Comparison of ENCODE assay signal across 11 cellular contexts in genomic region chr12:47407730-47408129, GRCh38.
DNase-seq lines count a peak whose midpoint lies in the region; ATAC-seq and TF ChIP-seq lines count a peak whose summit lies in the region.
"Had no signal": no experiment of that assay in that cellular context is flagged by ENCODE, and none has a peak within 500 bp of the region (broad histone marks: within the 10 kb centered on the region; RNA-seq: fewer than 3 reads in every experiment).

No MANE protein-coding gene starts in this region.

- peaks cover 19 to 24% of the 10 kb centered on the region in 2 donors for H3K9me3 Mint-ChIP-seq in activated naive CD4-positive, alpha-beta T cell treated with anti-CD3 and anti-CD28 coated beads, Interleukin-2, amount 50 U/mL, for 72 hours
- no peaks in the 10 kb centered on the region for H3K9me3 Mint-ChIP-seq in activated CD8-positive, alpha-beta T cell treated with anti-CD3 and anti-CD28 coated beads, Interleukin-2, amount 10 ng/mL, durations not matched to agents 7 days and 5 days (ENCODE audit: insufficient read depth)
- H3K9me3 Mint-ChIP-seq in effector memory CD8-positive, alpha-beta T cell: no peaks in the 10 kb centered on the region
- H3K9me3 Mint-ChIP-seq: activated T-cell treated with anti-CD3 and anti-CD28 coated beads, Interleukin-2, amount 50 U/mL, for 4 hours had no signal

- ATAC-seq in activated naive CD4-positive, alpha-beta T cell treated with anti-CD3 and anti-CD28 coated beads, Interleukin-2, amount 50 U/mL, for 72 hours: no peak
- ATAC-seq in HG03139 (IDR thresholded peaks at IDR 0.05; ENCODE audit: unreplicated experiment): peak; percentile 10
- no peak for ATAC-seq in activated CD8-positive, alpha-beta T cell treated with anti-CD3 and anti-CD28 coated beads, Interleukin-2, amount 10 ng/mL, durations not matched to agents 7 days and 5 days
- ATAC-seq in upper lobe of left lung (ENCODE audit: low FRiP score in 2 of 2): peak in 1 of 2 donors; percentile 52
- no peak for ATAC-seq in HG03439 (IDR thresholded peaks at IDR 0.05; ENCODE audit: unreplicated experiment)
- no peak for ATAC-seq in effector memory CD8-positive, alpha-beta T cell (replicated peaks)

- intact Hi-C loops in dorsolateral prefrontal cortex (cut with DNase I): no loop called here

- peaks cover 27 to 28% of the 10 kb centered on the region in 2 donors for H3K36me3 Mint-ChIP-seq in activated naive CD4-positive, alpha-beta T cell treated with anti-CD3 and anti-CD28 coated beads, Interleukin-2, amount 50 U/mL, for 72 hours
- peaks cover 3% of the 10 kb centered on the region for H3K36me3 Mint-ChIP-seq in activated CD8-positive, alpha-beta T cell treated with anti-CD3 and anti-CD28 coated beads, Interleukin-2, amount 10 ng/mL, durations not matched to agents 7 days and 5 days (ENCODE audit: low read depth)
- no peaks in the 10 kb centered on the region for H3K36me3 Mint-ChIP-seq in effector memory CD8-positive, alpha-beta T cell (ENCODE audit: insufficient read depth)

- no peaks in the 10 kb centered on the region for H3K9me3 ChIP-seq in upper lobe of left lung

- no peaks in the 10 kb centered on the region for H3K27me3 Mint-ChIP-seq in activated CD8-positive, alpha-beta T cell treated with anti-CD3 and anti-CD28 coated beads, Interleukin-2, amount 10 ng/mL, durations not matched to agents 7 days and 5 days (ENCODE audit: low read depth)
- no peaks in the 10 kb centered on the region for H3K27me3 Mint-ChIP-seq in effector memory CD8-positive, alpha-beta T cell

- no peaks in the 10 kb centered on the region for H3K36me3 ChIP-seq in upper lobe of left lung

- H3K4me1 Mint-ChIP-seq in activated CD8-positive, alpha-beta T cell treated with anti-CD3 and anti-CD28 coated beads, Interleukin-2, amount 10 ng/mL, durations not matched to agents 7 days and 5 days (ENCODE audit: low read depth): peaks cover 51% of the 10 kb centered on the region
- peaks cover 8% of the 10 kb centered on the region in 2 donors for H3K4me1 Mint-ChIP-seq in effector memory CD8-positive, alpha-beta T cell (ENCODE audit: low read depth in 2 of 2)

- no peak for TF ChIP-seq EP300 in upper lobe of left lung (IDR thresholded peaks at IDR 0.05)

- POLR2A ChIA-PET in activated CD8-positive, alpha-beta T cell treated with anti-CD3 and anti-CD28 coated beads, Interleukin-2, amount 10 ng/mL, durations not matched to agents 7 days and 5 days (lab: Charles Lee): interaction anchor here (1.0 kb wide), 1 partner anchor 198 kb away, joined by 3 read pairs; no protein-coding TSS in a partner anchor

- CTCF ChIA-PET in activated CD8-positive, alpha-beta T cell treated with anti-CD3 and anti-CD28 coated beads, Interleukin-2, amount 10 ng/mL, durations not matched to agents 7 days and 5 days (lab: Charles Lee): interaction anchor here (1.0 to 3.2 kb wide), 12 partner anchors 10 to 375 kb away, joined by 3 to 20 read pairs (median 4); no protein-coding TSS in a partner anchor

- H3K27ac ChIP-seq in upper lobe of left lung (peak overlapping the region; percentile 42 to 55 (median 44)), dorsolateral prefrontal cortex (no peak overlapping the region)
- H3K27ac ChIP-seq: RWPE1 had no signal

- no peak for TF ChIP-seq POLR2A in upper lobe of left lung (IDR thresholded peaks at IDR 0.05)

- 52 to 76% methylated on average over 2 of the region's 2 CpGs for WGBS in upper lobe of left lung, 2 donors

- H3K4me3 Mint-ChIP-seq in activated CD8-positive, alpha-beta T cell treated with anti-CD3 and anti-CD28 coated beads, Interleukin-2, amount 10 ng/mL, durations not matched to agents 7 days and 5 days: no peak overlapping the region
- H3K4me3 Mint-ChIP-seq in effector memory CD8-positive, alpha-beta T cell: peak overlapping the region in 1 of 2 donors; percentile 9
- H3K4me3 Mint-ChIP-seq: activated T-cell treated with anti-CD3 and anti-CD28 coated beads, Interleukin-2, amount 50 U/mL, for 4 hours had no signal

- no peak for TF ChIP-seq CTCF in upper lobe of left lung (IDR thresholded peaks at IDR 0.05)
- TF ChIP-seq CTCF in dorsolateral prefrontal cortex (IDR thresholded peaks at IDR 0.05 in 54 of 56, conservative IDR thresholded peaks at IDR 0.05 in 2 of 56; ENCODE audit: low read depth in 1 of 56, partially characterized antibody in 56 of 56): no peak

- no peak for DNase-seq in activated naive CD4-positive, alpha-beta T cell treated with anti-CD3 and anti-CD28 coated beads, Interleukin-2, amount 50 U/mL, for 72 hours (ENCODE audit: low spot score in 2 of 2)
- no peak for DNase-seq in activated naive CD4-positive, alpha-beta T cell treated with Interleukin-2 at 50 U/mL for 16 hours
- DNase-seq in activated CD8-positive, alpha-beta T cell treated with anti-CD3 and anti-CD28 coated beads, Interleukin-2, amount 10 ng/mL, durations not matched to agents 7 days and 5 days: no peak
- no peak for DNase-seq in upper lobe of left lung
- no peak for DNase-seq in dorsolateral prefrontal cortex
- no peak for DNase-seq in effector memory CD8-positive, alpha-beta T cell
- DNase-seq: activated T-cell treated with anti-CD3 and anti-CD28 coated beads, Interleukin-2, amount 50 U/mL, for 4 hours; NCI-H187 treated with DMSO at 0.1 percent for 48 hours had no signal

- peak overlapping the region; percentile 75 to 80 for H3K27ac Mint-ChIP-seq in activated naive CD4-positive, alpha-beta T cell treated with anti-CD3 and anti-CD28 coated beads, Interleukin-2, amount 50 U/mL, for 72 hours
- H3K27ac Mint-ChIP-seq in activated CD8-positive, alpha-beta T cell treated with anti-CD3 and anti-CD28 coated beads, Interleukin-2, amount 10 ng/mL, durations not matched to agents 7 days and 5 days: peak overlapping the region; percentile 73
- no peak overlapping the region for H3K27ac Mint-ChIP-seq in effector memory CD8-positive, alpha-beta T cell

- no peak overlapping the region for H3K4me3 ChIP-seq in upper lobe of left lung
- H3K4me3 ChIP-seq in dorsolateral prefrontal cortex: no peak overlapping the region

- peaks cover 0 to 13% (median 10%) of the 10 kb centered on the region in 4 donors for H3K4me1 ChIP-seq in upper lobe of left lung

- H3K27me3 ChIP-seq in upper lobe of left lung (no peaks in the 10 kb centered on the region), dorsolateral prefrontal cortex (peaks cover 0 to 3% (median 0%) of the 10 kb centered on the region in 45 donors)

Comparison
In these comparisons a context has a peak if more than half of its experiments do, and no peak if none do; other contexts are left out.
1. H3K27ac Mint-ChIP-seq: peak in activated naive CD4-positive, alpha-beta T cell treated with anti-CD3 and anti-CD28 coated beads, Interleukin-2, amount 50 U/mL, for 72 hours (2 of 2) and activated CD8-positive, alpha-beta T cell treated with anti-CD3 and anti-CD28 coated beads, Interleukin-2, amount 10 ng/mL, durations not matched to agents 7 days and 5 days (single experiment); none in effector memory CD8-positive, alpha-beta T cell (0 of 2).
2. H3K27ac ChIP-seq: peak in upper lobe of left lung (4 of 4); none in dorsolateral prefrontal cortex (0 of 59).